Comparison of ENCODE assay signal across 21 cellular contexts in genomic region chr19:53983457-53984289, GRCh38. TPM values are rescaled to one million over a fixed set of nuclear protein-coding genes. Genes with fewer than 3 reads are reported as not detected.
"Had no signal": no experiment of that assay in that cellular context is flagged by ENCODE, and none has a peak within 500 bp of the region (broad histone marks: within the 10 kb centered on the region; RNA-seq: fewer than 3 reads in every experiment).

No MANE protein-coding gene starts in this region.

- H3K27ac ChIP-seq: esophagus squamous epithelium, gastroesophageal sphincter, left ventricle myocardium inferior, lower lobe of right lung, neural progenitor cell, pancreas, stomach had no signal

- H2AFZ ChIP-seq: neural progenitor cell had no signal

- H3K4me1 ChIP-seq: pancreas had no signal

- ATAC-seq: gastroesophageal sphincter, left cardiac atrium, lower lobe of right lung, natural killer cell, pancreas, right cardiac atrium had no signal

- DNase-seq: dermis blood vessel endothelial cell; esophagus squamous epithelium; foreskin fibroblast; glutamatergic neuron; kidney; left cardiac atrium; left ventricle myocardium inferior; lower lobe of right lung; natural killer cell; pancreas; right cardiac atrium; small intestine; stimulated activated CD4-positive, alpha-beta T cell treated with anti-CD3 and anti-CD28 coated beads, Interleukin-12 subunit alpha, Interleukin-12 subunit beta, amount 100 ng/mL, for 4 hours; stimulated activated naive CD4-positive, alpha-beta T cell; stomach; trophoblast cell had no signal

- H3K9me3 ChIP-seq: gastroesophageal sphincter, left ventricle myocardium inferior, lower lobe of right lung, pancreas had no signal

- H3K9ac ChIP-seq: neural progenitor cell had no signal

- H3K36me3 ChIP-seq: esophagus squamous epithelium, gastroesophageal sphincter, left ventricle myocardium inferior, lower lobe of right lung, neural progenitor cell, pancreas, stomach had no signal

RNA-seq across cellular contexts. Expression of gene CACNG6, which starts 7.8 kb away (rescaled TPM):
- total RNA-seq: gastroesophageal sphincter, kidney, left ventricle myocardium inferior, mucosa of gallbladder, pancreas, right cardiac atrium had no signal
- polyA plus RNA-seq: pancreas, right cardiac atrium, urinary bladder had no signal

RNA-seq across cellular contexts. Expression of gene CACNG8, which starts 20.9 kb away (rescaled TPM):
- total RNA-seq: epithelial cell of proximal tubule, esophagus squamous epithelium had no signal
